8 cellular contexts compared by ENCODE assay signal in genomic region chr17:17877548-17878358, GRCh38. TPM values are rescaled to one million over a fixed set of nuclear protein-coding genes. Genes with fewer than 3 reads are reported as not detected.
DNase-seq lines count a peak whose midpoint lies in the region; ATAC-seq, FAIRE-seq and TF ChIP-seq lines count a peak whose summit lies in the region.

No MANE protein-coding gene starts in this region.

- no peak overlapping the region for H3K4me2 ChIP-seq in HepG2 (ENCODE audit: low read depth, low read length)

- TF ChIP-seq EP300 in HepG2 (IDR thresholded peaks at IDR 0.05; ENCODE audit: low read depth in 2 of 2, low read length in 2 of 2) (no peak), HepG2 (CRISPR knock-in tag; IDR thresholded peaks at IDR 0.05; ENCODE audit: borderline replicate concordance) (no peak)

- intact Hi-C loops in colonic mucosa (cut with DNase I): no loop called here
- intact Hi-C loops in HepG2 (cut with micrococcal nuclease; ENCODE audit: unreplicated experiment): no loop called here

- H3K4me3 ChIP-seq in LNCaP clone FGC (ENCODE audit: low read depth, low read length) (peak overlapping the region; percentile 25), colonic mucosa (no peak overlapping the region), HepG2 (replicated peaks in 1 of 3; ENCODE audit: insufficient read depth in 1 of 3, low read depth in 2 of 3, low read length in 3 of 3) (no peak overlapping the region)

- no peak overlapping the region for H2AFZ ChIP-seq in HepG2 (ENCODE audit: low read length)

- no peak for TF ChIP-seq RAD21 in HepG2 (CRISPR knock-in tag; IDR thresholded peaks at IDR 0.05)

- DNase-seq in LNCaP clone FGC (ENCODE audit: low read depth): peak; percentile 96
- peak; percentile 40 for DNase-seq in colonic mucosa
- no peak for DNase-seq in HepG2 (ENCODE audit: low spot score)
- peak in 22 of 49 donors; percentile 12 to 63 (median 29) for DNase-seq in substantia nigra (lab: John Stamatoyannopoulos, UW)
- no peak for DNase-seq in inferior parietal cortex (ENCODE audit: extremely low spot score)
- no peak for DNase-seq in NCI-H1105 (lab: John Stamatoyannopoulos, UW)
- no peak for DNase-seq in DMS153 treated with DMSO at 0.1 percent for 48 hours (lab: John Stamatoyannopoulos, UW; ENCODE audit: unreplicated experiment)
- no peak for DNase-seq in GM10266 (ENCODE audit: extremely low spot score)

- TF ChIP-seq CTCF in LNCaP clone FGC (IDR thresholded peaks at IDR 0.05; ENCODE audit: control insufficient read depth, extremely low read depth, insufficient read depth) (no peak), colonic mucosa (IDR thresholded peaks at IDR 0.05) (no peak), HepG2 (CRISPR knock-in tag; IDR thresholded peaks at IDR 0.05) (no peak), GM10266 (IDR thresholded peaks at IDR 0.05; ENCODE audit: control insufficient read depth, insufficient read depth, low read depth, missing control alignments) (no peak)

- 0 out of 2 replicates have a peak, but pooled peaks cover 3% of the 10 kb centered on the region for H4K20me1 ChIP-seq in HepG2 (ENCODE audit: insufficient read depth, low read length)

- POLR2A ChIA-PET in HepG2 (lab: Yijun Ruan, JAX): no interaction called here

- H3K9ac ChIP-seq in colonic mucosa (ENCODE audit: low read depth in 2 of 2, low read length in 2 of 2) (no peak overlapping the region), HepG2 (ENCODE audit: insufficient read depth, low read depth, low read length) (no peak overlapping the region)

- CTCF ChIA-PET in HepG2 (lab: Yijun Ruan, JAX; ENCODE audit: low intra/inter-chr PET ratio, low total read pairs): no interaction called here

- H3K27ac ChIP-seq in colonic mucosa: peak overlapping the region; percentile 72
- no peak overlapping the region for H3K27ac ChIP-seq in HepG2 (ENCODE audit: extremely low read length, insufficient read depth, low read length)
- peak overlapping the region; percentile 28 for H3K27ac ChIP-seq in substantia nigra (ENCODE audit: low read depth, low read length, poor library complexity, severe bottlenecking)

- no peak for TF ChIP-seq POLR2A in HepG2 (IDR thresholded peaks at IDR 0.05; ENCODE audit: insufficient read depth in 1 of 2, low read depth in 2 of 2, low read length in 2 of 2)

- no peak for ATAC-seq in HepG2

- no peak for FAIRE-seq in HepG2 (lab: Jason Lieb, UNC)

- H3K79me2 ChIP-seq in HepG2 (ENCODE audit: insufficient read depth, low read length): no peaks in the 10 kb centered on the region

- in situ Hi-C loops in HepG2 (cut with HindIII; ENCODE audit: extremely low pct_ligation_motif_present, low pct_unique_long_range_greater_than_20kb): no loop called here

- H3K36me3 ChIP-seq in colonic mucosa: peaks cover 7% of the 10 kb centered on the region
- peaks cover 2 to 5% of the 10 kb centered on the region in 2 experiments; a peak in 2 of 5 replicates for H3K36me3 ChIP-seq in HepG2 (replicated peaks in 1 of 2; ENCODE audit: control insufficient read depth in 1 of 2, insufficient read depth in 2 of 2, low read length in 2 of 2)

- no peaks in the 10 kb centered on the region for H3K4me1 ChIP-seq in colonic mucosa
- H3K4me1 ChIP-seq in HepG2 (ENCODE audit: insufficient read depth, low read length): no peaks in the 10 kb centered on the region

- BruUV-seq in HepG2 (replicated peaks; lab: Mats Ljungman, UMichigan): no TSS peak

- H3K9me3 ChIP-seq in colonic mucosa (no peaks in the 10 kb centered on the region), HepG2 (ENCODE audit: low read length) (no peaks in the 10 kb centered on the region)

- H3K27me3 ChIP-seq in colonic mucosa (no peaks in the 10 kb centered on the region), HepG2 (ENCODE audit: control insufficient read depth in 1 of 2, insufficient read depth in 2 of 2, low read length in 2 of 2) (no peaks in the 10 kb centered on the region)

- WGBS in HepG2 (ENCODE audit: low lambda C conversion rate): 86% methylated on average over 10 of the region's 14 CpGs

TF ChIP-seq in HepG2, 621 proteins besides CTCF, POLR2A, EP300 and RAD21:
- TF ChIP-seq SALL1 (CRISPR knock-in tag; IDR thresholded peaks at IDR 0.05) (no peak), MAFF (IDR thresholded peaks at IDR 0.05; ENCODE audit: low read depth, low read length) (peak; percentile 84), MAFK (conservative IDR thresholded peaks at IDR 0.05 in 1 of 2, IDR thresholded peaks at IDR 0.05 in 1 of 2; ENCODE audit: low read length in 2 of 2) (peak; percentile 84 to 88), ZNF839 (CRISPR knock-in tag; IDR thresholded peaks at IDR 0.05; ENCODE audit: borderline replicate concordance) (no peak)

RNA-seq across cellular contexts. Expression of gene SREBF1, which starts 41.0 kb away (rescaled TPM):
- 100 to 1,000 TPM; 170 to 174 TPM for total RNA-seq in colonic mucosa
- 12.6 and 34.3 TPM in 2 replicates for total RNA-seq in HepG2 (2016; rRNA removed; fragmentation: Illumina TruSeq; extraction: Trizol)
- 17.8 and 21.9 TPM in 2 replicates for total RNA-seq in HepG2 (2016; cell fraction: cytosol; rRNA removed; fragmentation: Illumina TruSeq; extraction: Trizol; ENCODE audit: low read depth)
- 11.7 and 40.3 TPM in 2 replicates for total RNA-seq in HepG2 (2016; cell fraction: insoluble cytoplasmic fraction; rRNA removed; fragmentation: Illumina TruSeq; extraction: Trizol)
- 12.6 and 16.8 TPM in 2 replicates for total RNA-seq in HepG2 (2016; cell fraction: membrane; rRNA removed; fragmentation: Illumina TruSeq; extraction: Trizol)
- 53.2 and 57.7 TPM in 2 replicates for total RNA-seq in HepG2 (2016; cell fraction: nucleus; rRNA removed; fragmentation: Illumina TruSeq; extraction: Trizol)
- 38.0 and 57.5 TPM in 2 replicates for polyA plus RNA-seq in HepG2 (2011; rRNA removed)
- polyA plus RNA-seq in HepG2 (2011; cell fraction: cytosol; rRNA removed): 16.6 and 23.2 TPM in 2 replicates
- 385 and 409 TPM in 2 replicates for polyA plus RNA-seq in HepG2 (2011; cell fraction: nucleus; rRNA removed)
- polyA plus RNA-seq in HepG2 (2012): 60.2 and 60.8 TPM in 2 replicates
- polyA plus RNA-seq in HepG2 (2016; cell fraction: cytosol; fragmentation: Illumina TruSeq; extraction: Trizol; ENCODE audit: low read depth): 3.6 and 4.8 TPM in 2 replicates
- polyA plus RNA-seq in HepG2 (2016; cell fraction: insoluble cytoplasmic fraction; fragmentation: Illumina TruSeq; extraction: Trizol; ENCODE audit: low read depth): 11.3 and 14.1 TPM in 2 replicates
- polyA plus RNA-seq in HepG2 (2016; cell fraction: membrane; fragmentation: Illumina TruSeq; extraction: Trizol; ENCODE audit: low read depth): 7.4 and 8.0 TPM in 2 replicates
- polyA plus RNA-seq in HepG2 (2016; cell fraction: nucleus; fragmentation: Illumina TruSeq; extraction: Trizol; ENCODE audit: insufficient read depth, low read depth): 156 and 162 TPM in 2 replicates
- 70.2 and 130 TPM in 2 replicates for polyA minus RNA-seq in HepG2 (2011; rRNA and poly(A)+ RNA removed; ENCODE audit: low replicate concordance)
- polyA minus RNA-seq in HepG2 (2011; cell fraction: cytosol; rRNA and poly(A)+ RNA removed): 35.3 and 56.1 TPM in 2 replicates
- polyA minus RNA-seq in HepG2 (2011; cell fraction: nucleus; rRNA and poly(A)+ RNA removed): 93.2 and 119 TPM in 2 replicates

Comparison
In these comparisons a context has a peak if more than half of its experiments do, and no peak if none do; other contexts are left out.
1. DNase-seq: peak in LNCaP clone FGC (single experiment) and colonic mucosa (single experiment); none in HepG2 (single experiment), inferior parietal cortex (single experiment), NCI-H1105 (single experiment), DMS153 treated with DMSO at 0.1 percent for 48 hours (single experiment) and GM10266 (single experiment).